Comparison of ENCODE assay signal across 12 cellular contexts in genomic region chr12:117033382-117034045, GRCh38.
DNase-seq lines count a peak whose midpoint lies in the region; ATAC-seq and TF ChIP-seq lines count a peak whose summit lies in the region.
"Had no signal": no experiment of that assay in that cellular context is flagged by ENCODE, and none has a peak within 500 bp of the region (broad histone marks: within the 10 kb centered on the region; RNA-seq: fewer than 3 reads in every experiment).

No MANE protein-coding gene starts in this region.

- H3K27ac ChIP-seq in VCaP = peak overlapping the region; percentile 80
- no peak overlapping the region for H3K27ac ChIP-seq in right cardiac atrium (ENCODE audit: low read length)
- H3K27ac ChIP-seq in spleen = no peak overlapping the region
- H3K27ac ChIP-seq: brain microvascular endothelial cell, Peyer's patch had no signal

- H3K4me1 ChIP-seq in right cardiac atrium (ENCODE audit: control insufficient read depth, insufficient read depth, low read length) (peaks cover 1% of the 10 kb centered on the region), spleen (peaks cover 0 to 15% (median 8%) of the 10 kb centered on the region in 6 donors)

- no peak for TF ChIP-seq POLR2A in spleen (IDR thresholded peaks at IDR 0.05)

- 47% methylated on average over 19 of the region's 19 CpGs for WGBS in right cardiac atrium
- 53 to 75% (median 67%) methylated on average over 13 to 19 of the region's 19 CpGs for WGBS in spleen, 5 donors

- intact Hi-C loops in right cardiac atrium (cut with DNase I) (loop anchor here in 1 of 4 donors (10.0 kb wide), 1 partner anchor 61 kb away; the partner anchor contains the start of gene TESC), spleen (cut with DNase I; ENCODE audit: low total_unique reads) (no loop called here)

- TF ChIP-seq CTCF in VCaP (conservative IDR thresholded peaks at IDR 0.05) = peak; percentile 17
- no peak for TF ChIP-seq CTCF in spleen (IDR thresholded peaks at IDR 0.05 in 8 of 11, conservative IDR thresholded peaks at IDR 0.05 in 3 of 11)

- H3K27me3 ChIP-seq in right cardiac atrium (ENCODE audit: control insufficient read depth, insufficient read depth) = no peaks in the 10 kb centered on the region
- peaks cover 0 to 52% (median 0%) of the 10 kb centered on the region in 7 donors for H3K27me3 ChIP-seq in spleen (replicated peaks in 1 of 7)
- H3K27me3 ChIP-seq: Peyer's patch had no signal

- peak; percentile 12 to 26 for ATAC-seq in right cardiac atrium
- ATAC-seq in HG03520 (IDR thresholded peaks at IDR 0.05; ENCODE audit: unreplicated experiment) = no peak

- DNase-seq in NCI-H748 (lab: John Stamatoyannopoulos, UW; ENCODE audit: unreplicated experiment) (peak; percentile 28), NCI-H748 treated with DMSO at 0.1 percent for 48 hours (lab: John Stamatoyannopoulos, UW) (no peak), right cardiac atrium (peak in 2 of 3 donors; percentile 52 to 56), spleen (peak; percentile 66), C1 segment of cervical spinal cord (lab: John Stamatoyannopoulos, UW) (no peak), midbrain (lab: John Stamatoyannopoulos, UW) (no peak)
- DNase-seq: activated T-cell treated with anti-CD3 and anti-CD28 coated beads, Interleukin-2, amount 50 U/mL, for 1 hour; brain microvascular endothelial cell; Kasumi-1 had no signal

- no peak overlapping the region for H3K4me3 ChIP-seq in right cardiac atrium (ENCODE audit: low read length)
- H3K4me3 ChIP-seq in spleen = no peak overlapping the region
- H3K4me3 ChIP-seq: Peyer's patch had no signal

- peaks cover 0 to 62% (median 18%) of the 10 kb centered on the region in 6 donors for H3K36me3 ChIP-seq in spleen

- H3K9me3 ChIP-seq in right cardiac atrium (ENCODE audit: control insufficient read depth, low read length) (no peaks in the 10 kb centered on the region), spleen (no peaks in the 10 kb centered on the region)
- H3K9me3 ChIP-seq: Peyer's patch had no signal

Comparison
In these comparisons a context has a peak if more than half of its experiments do, and no peak if none do; other contexts are left out.
1. DNase-seq: peak in NCI-H748 (single experiment), right cardiac atrium (2 of 3) and spleen (single experiment); none in NCI-H748 treated with DMSO at 0.1 percent for 48 hours (single experiment), C1 segment of cervical spinal cord (0 of 14) and midbrain (single experiment).